Comparison of ENCODE assay signal across 1 cellular context in the genomic region with DNA sequence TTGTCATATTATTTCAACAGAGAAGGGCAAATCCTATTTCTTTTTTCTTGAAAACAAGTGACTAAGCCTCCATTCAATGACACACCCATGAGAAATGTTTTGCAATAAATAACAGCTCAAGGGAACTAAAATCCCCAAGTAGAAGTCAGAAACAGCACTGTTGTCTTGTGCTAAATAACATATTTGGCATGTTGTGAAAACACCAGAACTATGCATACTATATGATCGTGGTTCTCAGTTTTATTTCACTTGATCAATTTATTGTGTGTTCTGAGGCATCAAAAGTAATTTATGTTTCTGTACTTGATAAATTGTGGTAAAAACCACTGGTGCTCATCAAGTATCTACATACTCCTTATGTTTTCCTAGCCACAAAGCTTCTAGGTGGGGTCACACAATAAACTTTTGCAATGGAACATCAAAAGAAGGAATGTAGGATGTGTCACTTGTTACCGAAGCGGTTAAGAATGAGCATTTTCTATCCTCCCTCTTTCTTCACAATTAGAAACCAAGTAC.
TF ChIP-seq lines count a peak whose summit lies in the region.

No MANE protein-coding gene starts in this region.

TF ChIP-seq in A549, 52 proteins besides CTCF, POLR2A, EP300 and RAD21 (continued from another document):
- TF ChIP-seq MAX (IDR thresholded peaks at IDR 0.05): no peak
- no peak for TF ChIP-seq HDAC2 (IDR thresholded peaks at IDR 0.05)
